10 cellular contexts compared by ENCODE assay signal in genomic region chr4:32462944-32463343, GRCh38.
DNase-seq lines count a peak whose midpoint lies in the region; ATAC-seq and TF ChIP-seq lines count a peak whose summit lies in the region.
"Had no signal": no experiment of that assay in that cellular context is flagged by ENCODE, and none has a peak within 500 bp of the region (broad histone marks: within the 10 kb centered on the region; RNA-seq: fewer than 3 reads in every experiment).

No MANE protein-coding gene starts in this region.

- H3K4me1 Mint-ChIP-seq in WTC11 = no peaks in the 10 kb centered on the region
- no peaks in the 10 kb centered on the region for H3K4me1 Mint-ChIP-seq in stimulated activated naive CD8-positive, alpha-beta T cell treated with anti-CD3 and anti-CD28 coated beads, Interleukin-15, amount 100 ng/mL, for 72 hours
- no peaks in the 10 kb centered on the region for H3K4me1 Mint-ChIP-seq in activated naive CD4-positive, alpha-beta T cell treated with anti-CD3 and anti-CD28 coated beads for 36 hours (ENCODE audit: low read depth)
- no peaks in the 10 kb centered on the region for H3K4me1 Mint-ChIP-seq in activated CD4-positive, alpha-beta memory T cell treated with anti-CD3 and anti-CD28 coated beads, Interleukin-2, amount 10 ng/mL, durations not matched to agents 7 days and 5 days

- no peaks in the 10 kb centered on the region for H3K27me3 Mint-ChIP-seq in WTC11 (ENCODE audit: low read depth)
- H3K27me3 Mint-ChIP-seq in stimulated activated naive CD8-positive, alpha-beta T cell treated with anti-CD3 and anti-CD28 coated beads, Interleukin-15, amount 100 ng/mL, for 72 hours = no peaks in the 10 kb centered on the region
- no peaks in the 10 kb centered on the region for H3K27me3 Mint-ChIP-seq in activated naive CD4-positive, alpha-beta T cell treated with anti-CD3 and anti-CD28 coated beads for 36 hours (ENCODE audit: low read depth)
- no peaks in the 10 kb centered on the region for H3K27me3 Mint-ChIP-seq in activated CD4-positive, alpha-beta memory T cell treated with anti-CD3 and anti-CD28 coated beads, Interleukin-2, amount 10 ng/mL, durations not matched to agents 7 days and 5 days

- TF ChIP-seq CTCF in WTC11 (IDR thresholded peaks at IDR 0.05) (peak; percentile 42; the same call in 1 of the 2 replicates), kidney epithelial cell (IDR thresholded peaks at IDR 0.05; ENCODE audit: insufficient read depth, low read length, poor library complexity, severe bottlenecking) (peak; percentile 53), tibial artery (IDR thresholded peaks at IDR 0.05) (no peak)

- no peaks in the 10 kb centered on the region for H3K27me3 ChIP-seq in kidney epithelial cell (ENCODE audit: control insufficient read depth, insufficient read depth, low read length)
- no peaks in the 10 kb centered on the region for H3K27me3 ChIP-seq in tibial artery

- H3K36me3 ChIP-seq in kidney epithelial cell (ENCODE audit: control insufficient read depth, insufficient read depth, low read length) = no peaks in the 10 kb centered on the region
- H3K36me3 ChIP-seq in tibial artery = no peaks in the 10 kb centered on the region

- CTCF ChIA-PET in WTC11 (lab: Charles Lee) = no interaction called here
- CTCF ChIA-PET in activated naive CD4-positive, alpha-beta T cell treated with anti-CD3 and anti-CD28 coated beads for 36 hours (lab: Charles Lee) = interaction anchor here (0.5 kb wide), 1 partner anchor 221 kb away, joined by 5 read pairs; no protein-coding TSS in a partner anchor
- CTCF ChIA-PET in activated CD4-positive, alpha-beta memory T cell treated with anti-CD3 and anti-CD28 coated beads, Interleukin-2, amount 10 ng/mL, durations not matched to agents 7 days and 5 days (lab: Charles Lee) = no interaction called here

- no peaks in the 10 kb centered on the region for H3K4me1 ChIP-seq in tibial artery

- H3K4me3 Mint-ChIP-seq in WTC11 = no peak overlapping the region
- H3K4me3 Mint-ChIP-seq in stimulated activated naive CD8-positive, alpha-beta T cell treated with anti-CD3 and anti-CD28 coated beads, Interleukin-15, amount 100 ng/mL, for 72 hours = no peak overlapping the region
- no peak overlapping the region for H3K4me3 Mint-ChIP-seq in activated naive CD4-positive, alpha-beta T cell treated with anti-CD3 and anti-CD28 coated beads for 36 hours
- no peak overlapping the region for H3K4me3 Mint-ChIP-seq in activated CD4-positive, alpha-beta memory T cell treated with anti-CD3 and anti-CD28 coated beads, Interleukin-2, amount 10 ng/mL, durations not matched to agents 7 days and 5 days

- POLR2A ChIA-PET in WTC11 (lab: Charles Lee) = no interaction called here
- POLR2A ChIA-PET in activated CD4-positive, alpha-beta memory T cell treated with anti-CD3 and anti-CD28 coated beads, Interleukin-2, amount 10 ng/mL, durations not matched to agents 7 days and 5 days (lab: Charles Lee) = no interaction called here

- ATAC-seq in WTC11 = peak; percentile 69; the same call in 1 of the 2 replicates
- ATAC-seq in stimulated activated naive CD8-positive, alpha-beta T cell treated with anti-CD3 and anti-CD28 coated beads, Interleukin-15, amount 100 ng/mL, for 72 hours = no peak

- no peaks in the 10 kb centered on the region for H3K36me3 Mint-ChIP-seq in WTC11
- no peaks in the 10 kb centered on the region for H3K36me3 Mint-ChIP-seq in activated naive CD4-positive, alpha-beta T cell treated with anti-CD3 and anti-CD28 coated beads for 36 hours (ENCODE audit: low read depth)
- no peaks in the 10 kb centered on the region for H3K36me3 Mint-ChIP-seq in activated CD4-positive, alpha-beta memory T cell treated with anti-CD3 and anti-CD28 coated beads, Interleukin-2, amount 10 ng/mL, durations not matched to agents 7 days and 5 days (ENCODE audit: low read depth)

- DNase-seq in COLO829 (ENCODE audit: low spot score) = peak; percentile 15
- DNase-seq in HT-29 (ENCODE audit: low spot score) = peak; percentile 48
- peak; percentile 23 for DNase-seq in WTC11 (ENCODE audit: low spot score)
- DNase-seq in kidney epithelial cell (ENCODE audit: low read depth) = no peak
- no peak for DNase-seq in stimulated activated naive CD8-positive, alpha-beta T cell treated with anti-CD3 and anti-CD28 coated beads, Interleukin-15, amount 100 ng/mL, for 72 hours
- DNase-seq in tibial artery = no peak
- no peak for DNase-seq in activated naive CD4-positive, alpha-beta T cell treated with anti-CD3 and anti-CD28 coated beads for 36 hours
- DNase-seq in activated CD4-positive, alpha-beta memory T cell treated with anti-CD3 and anti-CD28 coated beads, Interleukin-2, amount 10 ng/mL, durations not matched to agents 7 days and 5 days = no peak
- DNase-seq: activated T-cell treated with anti-CD3 and anti-CD28 coated beads for 4 hours, H7 had no signal

- H3K4me3 ChIP-seq in kidney epithelial cell (ENCODE audit: low read depth, low read length) (no peak overlapping the region), tibial artery (no peak overlapping the region)

- intact Hi-C loops in tibial artery (cut with DNase I; ENCODE audit: low total_unique reads) = no loop called here
- intact Hi-C loops in activated naive CD4-positive, alpha-beta T cell treated with anti-CD3 and anti-CD28 coated beads for 36 hours (cut with micrococcal nuclease) = no loop called here

- H3K9me3 Mint-ChIP-seq in WTC11 = no peaks in the 10 kb centered on the region
- H3K9me3 Mint-ChIP-seq in stimulated activated naive CD8-positive, alpha-beta T cell treated with anti-CD3 and anti-CD28 coated beads, Interleukin-15, amount 100 ng/mL, for 72 hours = no peaks in the 10 kb centered on the region
- H3K9me3 Mint-ChIP-seq in activated naive CD4-positive, alpha-beta T cell treated with anti-CD3 and anti-CD28 coated beads for 36 hours = peaks cover 7% of the 10 kb centered on the region
- peaks cover 14% of the 10 kb centered on the region for H3K9me3 Mint-ChIP-seq in activated CD4-positive, alpha-beta memory T cell treated with anti-CD3 and anti-CD28 coated beads, Interleukin-2, amount 10 ng/mL, durations not matched to agents 7 days and 5 days

- H3K9me3 ChIP-seq in tibial artery = no peaks in the 10 kb centered on the region

- H3K27ac Mint-ChIP-seq in WTC11 = no peak overlapping the region
- no peak overlapping the region for H3K27ac Mint-ChIP-seq in stimulated activated naive CD8-positive, alpha-beta T cell treated with anti-CD3 and anti-CD28 coated beads, Interleukin-15, amount 100 ng/mL, for 72 hours
- H3K27ac Mint-ChIP-seq in activated naive CD4-positive, alpha-beta T cell treated with anti-CD3 and anti-CD28 coated beads for 36 hours = no peak overlapping the region
- H3K27ac Mint-ChIP-seq in activated CD4-positive, alpha-beta memory T cell treated with anti-CD3 and anti-CD28 coated beads, Interleukin-2, amount 10 ng/mL, durations not matched to agents 7 days and 5 days = no peak overlapping the region

- no peak overlapping the region for H3K27ac ChIP-seq in tibial artery

TF ChIP-seq in WTC11, 78 proteins besides CTCF, POLR2A, EP300 and RAD21:
- TF ChIP-seq, protein P1, sequence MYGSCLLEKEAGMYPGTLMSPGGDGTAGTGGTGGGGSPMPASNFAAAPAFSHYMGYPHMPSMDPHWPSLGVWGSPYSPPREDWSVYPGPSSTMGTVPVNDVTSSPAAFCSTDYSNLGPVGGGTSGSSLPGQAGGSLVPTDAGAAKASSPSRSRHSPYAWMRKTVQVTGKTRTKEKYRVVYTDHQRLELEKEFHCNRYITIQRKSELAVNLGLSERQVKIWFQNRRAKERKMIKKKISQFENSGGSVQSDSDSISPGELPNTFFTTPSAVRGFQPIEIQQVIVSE (CRISPR knock-in tag; IDR thresholded peaks at IDR 0.05; ENCODE audit: borderline replicate concordance) = no peak
TF ChIP-seq in WTC11: peak in this region for 0.

Comparison
In these comparisons a context has a peak if more than half of its experiments do, and no peak if none do; other contexts are left out.
1. DNase-seq: peak in COLO829 (single experiment), HT-29 (single experiment) and WTC11 (single experiment); none in kidney epithelial cell (single experiment), stimulated activated naive CD8-positive, alpha-beta T cell treated with anti-CD3 and anti-CD28 coated beads, Interleukin-15, amount 100 ng/mL, for 72 hours (0 of 2), tibial artery (0 of 2), activated naive CD4-positive, alpha-beta T cell treated with anti-CD3 and anti-CD28 coated beads for 36 hours (single experiment) and activated CD4-positive, alpha-beta memory T cell treated with anti-CD3 and anti-CD28 coated beads, Interleukin-2, amount 10 ng/mL, durations not matched to agents 7 days and 5 days (single experiment).
2. CTCF ChIP-seq: peak in WTC11 (single experiment) and kidney epithelial cell (single experiment); none in tibial artery (0 of 2).